In genomic region chr19:5397804-5398692, GRCh38 we compare ENCODE assay signal across 12 cellular contexts. TPM values are rescaled to one million over a fixed set of nuclear protein-coding genes. Genes with fewer than 3 reads are reported as not detected.
DNase-seq lines count a peak whose midpoint lies in the region; ATAC-seq and TF ChIP-seq lines count a peak whose summit lies in the region.
"Had no signal": no experiment of that assay in that cellular context is flagged by ENCODE, and none has a peak within 500 bp of the region (broad histone marks: within the 10 kb centered on the region; RNA-seq: fewer than 3 reads in every experiment).

No MANE protein-coding gene starts in this region.

- H3K9ac ChIP-seq in smooth muscle cell (ENCODE audit: low read depth): no peak overlapping the region

- no peak overlapping the region for H3K27ac Mint-ChIP-seq in GM23338
- H3K27ac Mint-ChIP-seq in progenitor cell of endocrine pancreas: no peak overlapping the region
- H3K27ac Mint-ChIP-seq: activated naive CD4-positive, alpha-beta T cell treated with anti-CD3 and anti-CD28 coated beads, Interleukin-2, amount 50 U/mL, for 72 hours; CD4-positive, CD25-positive, alpha-beta regulatory T cell had no signal

- H3K79me2 ChIP-seq in GM23338 (replicated peaks; ENCODE audit: insufficient read depth): no peaks in the 10 kb centered on the region
- H3K79me2 ChIP-seq in hepatocyte: no peaks in the 10 kb centered on the region
- no peaks in the 10 kb centered on the region for H3K79me2 ChIP-seq in osteoblast (ENCODE audit: insufficient read depth, low read length)
- no peaks in the 10 kb centered on the region for H3K79me2 ChIP-seq in smooth muscle cell (ENCODE audit: low read depth)

- H2AFZ ChIP-seq in GM23338 (no peak overlapping the region), hepatocyte (no peak overlapping the region), osteoblast (ENCODE audit: low read length) (no peak overlapping the region), smooth muscle cell (ENCODE audit: low read depth) (no peak overlapping the region)

- peak overlapping the region; percentile 46 for H3K4me2 ChIP-seq in GM23338
- H3K4me2 ChIP-seq in hepatocyte: no peak overlapping the region
- H3K4me2 ChIP-seq in osteoblast (ENCODE audit: insufficient read depth, low read length): no peak overlapping the region
- H3K4me2 ChIP-seq in smooth muscle cell: no peak overlapping the region

- H3K27ac ChIP-seq in GM23338 (ENCODE audit: low read depth): no peak overlapping the region
- no peak overlapping the region for H3K27ac ChIP-seq in hepatocyte
- no peak overlapping the region for H3K27ac ChIP-seq in osteoblast (ENCODE audit: low read depth, low read length)
- H3K27ac ChIP-seq in smooth muscle cell (ENCODE audit: low read depth): no peak overlapping the region
- H3K27ac ChIP-seq: ovary, thyroid gland had no signal

- no peaks in the 10 kb centered on the region for H3K9me2 ChIP-seq in GM23338 (ENCODE audit: insufficient read depth)
- H3K9me2 ChIP-seq in hepatocyte (replicated peaks; ENCODE audit: insufficient read depth): no peaks in the 10 kb centered on the region

- 0 out of 4 replicates have a peak, but pooled peaks of 1 of the 2 experiments have one; percentile 5 for TF ChIP-seq CTCF in GM23338 (conservative IDR thresholded peaks at IDR 0.05; ENCODE audit: low read depth in 2 of 2)
- TF ChIP-seq CTCF in hepatocyte (IDR thresholded peaks at IDR 0.05; ENCODE audit: poor library complexity): no peak
- TF ChIP-seq CTCF in osteoblast (IDR thresholded peaks at IDR 0.05; ENCODE audit: extremely low read depth, low read depth, low read length): no peak
- TF ChIP-seq CTCF in smooth muscle cell (IDR thresholded peaks at IDR 0.05; ENCODE audit: borderline replicate concordance, insufficient read depth, poor library complexity, severe bottlenecking): no peak
- TF ChIP-seq CTCF in progenitor cell of endocrine pancreas (IDR thresholded peaks at IDR 0.05; ENCODE audit: unreplicated experiment): no peak

- ATAC-seq in GM23338: peak; percentile 63
- ATAC-seq: activated naive CD4-positive, alpha-beta T cell treated with anti-CD3 and anti-CD28 coated beads, Interleukin-2, amount 50 U/mL, for 72 hours had no signal

- H3F3A ChIP-seq in GM23338 (replicated peaks; ENCODE audit: low read depth) (no peaks in the 10 kb centered on the region; the same call in 1 of the 2 replicates), smooth muscle cell (ENCODE audit: low read depth) (no peaks in the 10 kb centered on the region)

- H3K4me1 ChIP-seq in GM23338 (ENCODE audit: insufficient read depth) (peaks cover 19% of the 10 kb centered on the region), hepatocyte (ENCODE audit: insufficient read depth) (no peaks in the 10 kb centered on the region), osteoblast (ENCODE audit: insufficient read depth, low read length) (no peaks in the 10 kb centered on the region), smooth muscle cell (ENCODE audit: low read depth) (peaks cover 15% of the 10 kb centered on the region)
- H3K4me1 ChIP-seq: thyroid gland had no signal

- H3K27me3 ChIP-seq in GM23338 (ENCODE audit: insufficient read depth): no peaks in the 10 kb centered on the region
- peaks cover 51% of the 10 kb centered on the region for H3K27me3 ChIP-seq in hepatocyte
- peaks cover 45% of the 10 kb centered on the region for H3K27me3 ChIP-seq in osteoblast (ENCODE audit: insufficient read depth, low read length)
- H3K27me3 ChIP-seq in smooth muscle cell (ENCODE audit: low read depth): peaks cover 29% of the 10 kb centered on the region
- H3K27me3 ChIP-seq: ovary had no signal

- no peaks in the 10 kb centered on the region for H3K9me3 ChIP-seq in hepatocyte (ENCODE audit: low read depth)
- no peaks in the 10 kb centered on the region for H3K9me3 ChIP-seq in osteoblast (ENCODE audit: low read depth, low read length)
- no peaks in the 10 kb centered on the region for H3K9me3 ChIP-seq in smooth muscle cell (replicated peaks; ENCODE audit: low read depth)
- H3K9me3 ChIP-seq: ovary, thyroid gland had no signal

- H3K36me3 ChIP-seq in GM23338 (ENCODE audit: insufficient read depth): no peaks in the 10 kb centered on the region
- no peaks in the 10 kb centered on the region for H3K36me3 ChIP-seq in hepatocyte (replicated peaks; ENCODE audit: insufficient read depth, low read depth)
- no peaks in the 10 kb centered on the region for H3K36me3 ChIP-seq in osteoblast (ENCODE audit: insufficient read depth, low read length)
- H3K36me3 ChIP-seq in smooth muscle cell (ENCODE audit: low read depth): no peaks in the 10 kb centered on the region
- H3K36me3 ChIP-seq: ovary, thyroid gland had no signal

- peak; percentile 33 for DNase-seq in AG08396 (ENCODE audit: low spot score)
- DNase-seq in GM23338 (ENCODE audit: low spot score): peak; percentile 94
- peak; percentile 66 for DNase-seq in RKO (ENCODE audit: low spot score)
- peak; percentile 43 for DNase-seq in hepatocyte (ENCODE audit: low spot score)
- DNase-seq in osteoblast (ENCODE audit: insufficient read length, low spot score, missing footprints): no peak
- DNase-seq in smooth muscle cell (lab: John Stamatoyannopoulos, UW; ENCODE audit: unreplicated experiment): no peak
- DNase-seq in progenitor cell of endocrine pancreas (ENCODE audit: low spot score, unreplicated experiment): no peak
- no peak for DNase-seq in NCI-H526 treated with DMSO at 0.1 percent for 48 hours (lab: John Stamatoyannopoulos, UW)
- DNase-seq: ovary, thyroid gland had no signal

- no peaks in the 10 kb centered on the region for H4K20me1 ChIP-seq in GM23338 (replicated peaks; ENCODE audit: insufficient read depth)
- H4K20me1 ChIP-seq in hepatocyte (ENCODE audit: insufficient read depth, poor library complexity, severe bottlenecking): no peaks in the 10 kb centered on the region
- no peaks in the 10 kb centered on the region for H4K20me1 ChIP-seq in osteoblast (ENCODE audit: insufficient read depth, low read length)
- H4K20me1 ChIP-seq in smooth muscle cell (ENCODE audit: low read depth): no peaks in the 10 kb centered on the region

- no peaks in the 10 kb centered on the region; the same call in 2 of the 3 replicates for H3K9me3 Mint-ChIP-seq in GM23338
- no peaks in the 10 kb centered on the region for H3K9me3 Mint-ChIP-seq in progenitor cell of endocrine pancreas (ENCODE audit: low read depth)

- H3K4me3 Mint-ChIP-seq in GM23338 (peak overlapping the region; percentile 50), progenitor cell of endocrine pancreas (ENCODE audit: low read depth) (no peak overlapping the region)
- H3K4me3 Mint-ChIP-seq: CD4-positive, CD25-positive, alpha-beta regulatory T cell had no signal

- H3K36me3 Mint-ChIP-seq in GM23338 (ENCODE audit: low read depth) (no peaks in the 10 kb centered on the region), progenitor cell of endocrine pancreas (ENCODE audit: insufficient read depth) (no peaks in the 10 kb centered on the region)
- H3K36me3 Mint-ChIP-seq: CD4-positive, CD25-positive, alpha-beta regulatory T cell had no signal

- peaks cover 39% of the 10 kb centered on the region for H3K4me1 Mint-ChIP-seq in GM23338
- peaks cover 10% of the 10 kb centered on the region for H3K4me1 Mint-ChIP-seq in progenitor cell of endocrine pancreas (ENCODE audit: low read depth)

- H3K27me3 Mint-ChIP-seq in GM23338 (ENCODE audit: insufficient read depth, low read depth, poor library complexity) (peaks cover 11% of the 10 kb centered on the region), progenitor cell of endocrine pancreas (peaks cover 78% of the 10 kb centered on the region)

- H3K4me3 ChIP-seq in GM23338 (0 out of 2 replicates have a peak overlapping the region, but pooled peaks have one; percentile 29), hepatocyte (no peak overlapping the region), osteoblast (ENCODE audit: insufficient read depth, low read length) (no peak overlapping the region), smooth muscle cell (no peak overlapping the region)
- H3K4me3 ChIP-seq: ovary, thyroid gland had no signal

- 8% methylated on average over 18 of the region's 18 CpGs for WGBS in hepatocyte (ENCODE audit: low lambda C conversion rate, missing lambda C conversion rate)
- WGBS in smooth muscle cell (ENCODE audit: low lambda C conversion rate): 22% methylated on average over 18 of the region's 18 CpGs

TF ChIP-seq in GM23338, 12 proteins besides CTCF, POLR2A, EP300 and RAD21 (continues in another document):
- TF ChIP-seq JUNB (IDR thresholded peaks at IDR 0.05; ENCODE audit: unreplicated experiment): no peak
- TF ChIP-seq CREB1 (CRISPR knock-in tag; IDR thresholded peaks at IDR 0.05; ENCODE audit: low read depth): no peak
- TF ChIP-seq POLR2AphosphoS5 (IDR thresholded peaks at IDR 0.05; ENCODE audit: low read depth): no peak
- TF ChIP-seq ZNF114 (CRISPR knock-in tag; IDR thresholded peaks at IDR 0.05): no peak
- TF ChIP-seq, protein P1, sequence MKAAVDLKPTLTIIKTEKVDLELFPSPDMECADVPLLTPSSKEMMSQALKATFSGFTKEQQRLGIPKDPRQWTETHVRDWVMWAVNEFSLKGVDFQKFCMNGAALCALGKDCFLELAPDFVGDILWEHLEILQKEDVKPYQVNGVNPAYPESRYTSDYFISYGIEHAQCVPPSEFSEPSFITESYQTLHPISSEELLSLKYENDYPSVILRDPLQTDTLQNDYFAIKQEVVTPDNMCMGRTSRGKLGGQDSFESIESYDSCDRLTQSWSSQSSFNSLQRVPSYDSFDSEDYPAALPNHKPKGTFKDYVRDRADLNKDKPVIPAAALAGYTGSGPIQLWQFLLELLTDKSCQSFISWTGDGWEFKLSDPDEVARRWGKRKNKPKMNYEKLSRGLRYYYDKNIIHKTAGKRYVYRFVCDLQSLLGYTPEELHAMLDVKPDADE (IDR thresholded peaks at IDR 0.05): no peak
- no peak for TF ChIP-seq NANOG (IDR thresholded peaks at IDR 0.05; ENCODE audit: borderline replicate concordance)

RNA-seq across cellular contexts. Expression of gene ZNRF4, which starts 57.2 kb away (rescaled TPM):
- total RNA-seq in GM23338 (2014; rRNA removed; shearing (Covaris generic)): not detected in 2 replicates
- not detected in 2 replicates for polyA plus RNA-seq in GM23338 (2016; fragmentation: Nextera tagmentation; extraction: Ambion mirVana)
- total RNA-seq in hepatocyte: not detected in 2 replicates
- not detected in 2 replicates for polyA plus RNA-seq in hepatocyte
- total RNA-seq in osteoblast: not detected in 2 replicates
- total RNA-seq in smooth muscle cell: not detected in 2 replicates
- not detected in 2 replicates for polyA plus RNA-seq in smooth muscle cell
- not detected in 2 replicates for total RNA-seq in progenitor cell of endocrine pancreas
- total RNA-seq: activated naive CD4-positive, alpha-beta T cell treated with anti-CD3 and anti-CD28 coated beads, Interleukin-2, amount 50 U/mL, for 72 hours; CD4-positive, CD25-positive, alpha-beta regulatory T cell; ovary had no signal
- polyA plus RNA-seq: CD4-positive, CD25-positive, alpha-beta regulatory T cell; ovary had no signal

RNA-seq across cellular contexts. Expression of gene PTPRS, which starts 57.4 kb away (rescaled TPM):
- 225 and 290 TPM in 2 replicates for total RNA-seq in GM23338 (2014; rRNA removed; shearing (Covaris generic))
- polyA plus RNA-seq in GM23338 (2016; fragmentation: Nextera tagmentation; extraction: Ambion mirVana): 20.6 and 20.7 TPM in 2 replicates
- 39.1 and 65.5 TPM in 2 replicates for total RNA-seq in hepatocyte
- 21.9 and 25.7 TPM in 2 replicates for polyA plus RNA-seq in hepatocyte
- 218 and 227 TPM in 2 replicates for total RNA-seq in osteoblast
- 57.1 and 71.6 TPM in 2 replicates for total RNA-seq in smooth muscle cell
- polyA plus RNA-seq in smooth muscle cell: 24.8 and 30.2 TPM in 2 replicates
- total RNA-seq in progenitor cell of endocrine pancreas: 219 and 234 TPM in 2 replicates

Comparison
In these comparisons a context has a peak if more than half of its experiments do, and no peak if none do; other contexts are left out.
1. DNase-seq: peak in AG08396 (single experiment), GM23338 (single experiment), RKO (single experiment) and hepatocyte (single experiment); none in osteoblast (single experiment), smooth muscle cell (single experiment), progenitor cell of endocrine pancreas (single experiment) and NCI-H526 treated with DMSO at 0.1 percent for 48 hours (single experiment).